ENCODE assay signal across 25 cellular contexts in genomic region chr22:40502919-40503318, GRCh38.
A peak's percentile ranks its signal among the peaks of the same experiment; 100 is the strongest.
DNase-seq lines count a peak whose midpoint lies in the region; ATAC-seq, FAIRE-seq and TF ChIP-seq lines count a peak whose summit lies in the region.
"Had no signal": no experiment of that assay in that cellular context is flagged by ENCODE, and none has a peak within 500 bp of the region (broad histone marks: within the 10 kb centered on the region; RNA-seq: fewer than 3 reads in every experiment).

No MANE protein-coding gene starts in this region.

- peak overlapping the region; percentile 45 for H4K91ac ChIP-seq in IMR-90 (ENCODE audit: insufficient read depth, low read depth, low read length)

- peak; percentile 66 to 71 for ATAC-seq in activated T-cell treated with anti-CD3 and anti-CD28 coated beads, Interleukin-2, amount 50 U/mL, for 4 hours
- ATAC-seq in IMR-90 (ENCODE audit: low read depth), result no peak
- 0 out of 3 replicates have a peak, but pooled peaks have one; percentile 9 for ATAC-seq in GM12878
- no peak for ATAC-seq in GM21423 (IDR thresholded peaks at IDR 0.05; ENCODE audit: unreplicated experiment)

- no peak overlapping the region for H3K56ac ChIP-seq in IMR-90 (ENCODE audit: extremely low read depth, insufficient read depth, low read length)

- H3K27me3 ChIP-seq in IMR-90 (ENCODE audit: control insufficient read depth, insufficient read depth, low read length) (no peaks in the 10 kb centered on the region), GM12878 (replicated peaks in 1 of 2; ENCODE audit: control insufficient read depth in 2 of 2, insufficient read depth in 2 of 2, low read length in 1 of 2) (no peaks in the 10 kb centered on the region), smooth muscle cell (ENCODE audit: low read depth) (no peaks in the 10 kb centered on the region), WERI-Rb-1 (ENCODE audit: insufficient read depth, low read depth, severe bottlenecking) (no peaks in the 10 kb centered on the region)
- H3K27me3 ChIP-seq: BE2C, brain microvascular endothelial cell, right atrium auricular region had no signal

- no peak overlapping the region for H3K4me3 Mint-ChIP-seq in activated T-cell treated with anti-CD3 and anti-CD28 coated beads, Interleukin-2, amount 50 U/mL, for 4 hours

- H3K9me3 ChIP-seq in IMR-90 (ENCODE audit: control insufficient read depth, insufficient read depth, low read length), result no peaks in the 10 kb centered on the region
- H3K9me3 ChIP-seq in GM12878 (replicated peaks; ENCODE audit: control insufficient read depth, insufficient read depth, low read length), result no peaks in the 10 kb centered on the region
- no peaks in the 10 kb centered on the region for H3K9me3 ChIP-seq in smooth muscle cell (replicated peaks; ENCODE audit: low read depth)
- H3K9me3 ChIP-seq in WERI-Rb-1 (ENCODE audit: severe bottlenecking), result no peaks in the 10 kb centered on the region
- H3K9me3 ChIP-seq: BE2C, right atrium auricular region had no signal

- no peaks in the 10 kb centered on the region for H3K27me3 Mint-ChIP-seq in activated T-cell treated with anti-CD3 and anti-CD28 coated beads, Interleukin-2, amount 50 U/mL, for 4 hours (ENCODE audit: low read depth)

- no peak for DNase-seq in activated T-cell treated with anti-CD3 and anti-CD28 coated beads, Interleukin-2, amount 50 U/mL, for 4 hours
- DNase-seq in activated T-cell treated with anti-CD3 and anti-CD28 coated beads, Interleukin-2, amount 50 U/mL, for 48 hours, result no peak
- DNase-seq in IMR-90 (no peak), GM12878 (ENCODE audit: low read depth, low spot score) (no peak), smooth muscle cell (lab: John Stamatoyannopoulos, UW; ENCODE audit: unreplicated experiment) (no peak), HTR-8/SVneo (ENCODE audit: insufficient read length, low spot score) (no peak), WERI-Rb-1 (no peak)
- DNase-seq: activated CD4-positive, alpha-beta T cell treated with anti-CD3 and anti-CD28 coated beads for 48 hours; activated CD8-positive, alpha-beta memory T cell treated with anti-CD3 and anti-CD28 coated beads, Interleukin-2, amount 50 U/mL, for 48 hours; BE2C; brain microvascular endothelial cell; COR-L47; cortex of kidney; kidney; NCI-H1092 treated with DMSO at 0.1 percent for 48 hours; NCI-H2081; NCI-H345; OCI-M1; SIG-M5; stimulated activated CD4-positive, alpha-beta T cell treated with anti-CD3 and anti-CD28 coated beads, Interleukin-12 subunit alpha, Interleukin-12 subunit beta, amount 100 ng/mL, for 4 hours; stimulated activated CD4-positive, alpha-beta T cell treated with anti-CD3 and anti-CD28 coated beads, Interleukin-4, amount 100 ng/mL, for 4 hours; T-helper 1 cell had no signal

- H3K9ac ChIP-seq in IMR-90 (ENCODE audit: low read depth, low read length) (no peak overlapping the region), GM12878 (ENCODE audit: control insufficient read depth, insufficient read depth, low read length) (no peak overlapping the region), smooth muscle cell (ENCODE audit: low read depth) (no peak overlapping the region)

- peak overlapping the region; percentile 57; the same call in 1 of the 2 replicates for H2BK20ac ChIP-seq in IMR-90 (ENCODE audit: low read depth, low read length)

- no peak for FAIRE-seq in GM12878 (lab: Jason Lieb, UNC)
- no peak for FAIRE-seq in HTR-8/SVneo (lab: Jason Lieb, UNC)
- FAIRE-seq: endometrium, kidney had no signal

- H3K4me2 ChIP-seq in IMR-90 (ENCODE audit: low read depth, low read length) (no peak overlapping the region), GM12878 (ENCODE audit: control insufficient read depth, insufficient read depth) (no peak overlapping the region), smooth muscle cell (no peak overlapping the region)

- TF ChIP-seq CTCF in IMR-90 (conservative IDR thresholded peaks at IDR 0.05; ENCODE audit: low read depth, low read length) (no peak), GM12878 (IDR thresholded peaks at IDR 0.05 in 2 of 3, conservative IDR thresholded peaks at IDR 0.05 in 1 of 3; ENCODE audit: control insufficient read depth in 2 of 3, extremely low read depth in 1 of 3, insufficient read depth in 1 of 3, low read depth in 3 of 3, low read length in 3 of 3) (no peak), smooth muscle cell (IDR thresholded peaks at IDR 0.05; ENCODE audit: borderline replicate concordance, insufficient read depth, poor library complexity, severe bottlenecking) (no peak), WERI-Rb-1 (IDR thresholded peaks at IDR 0.05; ENCODE audit: low read depth, low read length) (no peak)

- peak overlapping the region in 1 of 2 experiments; percentile 4; a peak in 1 of 4 replicates for H4K8ac ChIP-seq in IMR-90 (ENCODE audit: low read depth in 2 of 2, low read length in 2 of 2)

- H3K4ac ChIP-seq in IMR-90 (ENCODE audit: low read depth, low read length), result peak overlapping the region; percentile 75; the same call in 1 of the 2 replicates

- no peak for TF ChIP-seq EP300 in GM12878 (IDR thresholded peaks at IDR 0.05; ENCODE audit: borderline replicate concordance in 1 of 2, control insufficient read depth in 1 of 2, low read depth in 2 of 2, low read length in 2 of 2)

- H3K27ac ChIP-seq in IMR-90 (ENCODE audit: insufficient read depth, low read length) (no peak overlapping the region), GM12878 (ENCODE audit: control insufficient read depth, insufficient read depth) (no peak overlapping the region), smooth muscle cell (ENCODE audit: low read depth) (peak overlapping the region; percentile 71), WERI-Rb-1 (no peak overlapping the region)
- H3K27ac ChIP-seq: brain microvascular endothelial cell, right atrium auricular region had no signal

- BruUV-seq in IMR-90 (replicated peaks; lab: Mats Ljungman, UMichigan) (no TSS peak), GM12878 (replicated peaks; lab: Mats Ljungman, UMichigan) (no TSS peak)

- dilution Hi-C loops in IMR-90 (cut with HindIII; ENCODE audit: low sequenced_read_pairs, unreplicated experiment), result no loop called here

- WGBS in IMR-90 (ENCODE audit: extremely low coverage in 2 of 2, insufficient read length in 1 of 2), 2 experiments, result no CpG with 5 or more reads among the region's 1 CpG
- WGBS in GM12878 (ENCODE audit: insufficient coverage, insufficient replicate concordance, low lambda C conversion rate, missing lambda C conversion rate), result 100% methylated on average over 1 of the region's 1 CpG
- WGBS in smooth muscle cell (ENCODE audit: low lambda C conversion rate), result 64% methylated on average over 1 of the region's 1 CpG

- H3K14ac ChIP-seq in IMR-90 (replicated peaks; ENCODE audit: low read depth, low read length), result no peak overlapping the region

- peaks cover 24 to 46% of the 10 kb centered on the region in 2 experiments for H3K79me1 ChIP-seq in IMR-90 (ENCODE audit: low read depth in 1 of 2, low read length in 2 of 2)

- CTCF ChIA-PET in IMR-90 (lab: Yijun Ruan, JAX), result no interaction called here
- CTCF ChIA-PET in GM12878 (lab: Yijun Ruan, JAX), result interaction anchor here (1.0 to 3.4 kb wide), 2 partner anchors 10 kb away, joined by 6 to 17 read pairs; no protein-coding TSS in a partner anchor

- peaks cover 16% of the 10 kb centered on the region for H3K4me1 ChIP-seq in IMR-90 (ENCODE audit: control insufficient read depth, insufficient read depth, low read length)
- peaks cover 35% of the 10 kb centered on the region for H3K4me1 ChIP-seq in GM12878 (ENCODE audit: control insufficient read depth, insufficient read depth, low read length)
- peaks cover 27% of the 10 kb centered on the region for H3K4me1 ChIP-seq in smooth muscle cell (ENCODE audit: low read depth)

- H3K36me3 Mint-ChIP-seq in activated T-cell treated with anti-CD3 and anti-CD28 coated beads, Interleukin-2, amount 50 U/mL, for 4 hours (ENCODE audit: insufficient read depth), result peaks cover 4% of the 10 kb centered on the region

- RAD21 ChIA-PET in GM12878 (lab: Charles Lee; ENCODE audit: unreplicated experiment), result interaction anchor here (0.5 kb wide), 1 partner anchor 210 kb away, joined by 3 read pairs; no protein-coding TSS in a partner anchor

- POLR2A ChIA-PET in IMR-90 (lab: Charles Lee; ENCODE audit: unreplicated experiment), result no interaction called here
- POLR2A ChIA-PET in GM12878 (lab: Charles Lee), result interaction anchor here (2.6 kb wide), 1 partner anchor 8 kb away, joined by 6 read pairs; no protein-coding TSS in a partner anchor

- H2BK5ac ChIP-seq in IMR-90 (ENCODE audit: low read depth, low read length, poor library complexity, severe bottlenecking), result peak overlapping the region; percentile 25

- in situ Hi-C loops in IMR-90 (cut with MboI; ENCODE audit: low sequenced_read_pairs), result no loop called here
- in situ Hi-C loops in GM12878 (cut with MboI), result no loop called here

- peak overlapping the region; percentile 74; the same call in 1 of the 2 replicates for H2AK5ac ChIP-seq in IMR-90 (ENCODE audit: low read depth, low read length)

- intact Hi-C loops in IMR-90 (cut with micrococcal nuclease), result no loop called here
- intact Hi-C loops in GM12878 (cut with micrococcal nuclease; ENCODE audit: unreplicated experiment), result no loop called here

- no peak overlapping the region for H3K23ac ChIP-seq in IMR-90 (ENCODE audit: low read depth, low read length)

- H3K18ac ChIP-seq in IMR-90 (ENCODE audit: low read depth, low read length), result peak overlapping the region; percentile 38; the same call in 1 of the 2 replicates

- no peak overlapping the region for H2AFZ ChIP-seq in IMR-90 (replicated peaks; ENCODE audit: low read length, poor library complexity)
- no peak overlapping the region for H2AFZ ChIP-seq in GM12878 (ENCODE audit: control insufficient read depth, low read depth, low read length)
- H2AFZ ChIP-seq in smooth muscle cell (ENCODE audit: low read depth), result no peak overlapping the region

- H2BK15ac ChIP-seq in IMR-90 (ENCODE audit: low read depth, low read length), result no peak overlapping the region

- H2BK120ac ChIP-seq in IMR-90 (ENCODE audit: low read depth, low read length), result peak overlapping the region; percentile 47

- peaks cover 13% of the 10 kb centered on the region for H3F3A ChIP-seq in smooth muscle cell (ENCODE audit: low read depth)

- H3K4me3 ChIP-seq in IMR-90 (ENCODE audit: insufficient read depth, low read depth, low read length) (no peak overlapping the region), GM12878 (no peak overlapping the region), smooth muscle cell (no peak overlapping the region), WERI-Rb-1 (ENCODE audit: low read depth, low read length) (no peak overlapping the region)
- H3K4me3 ChIP-seq: right atrium auricular region had no signal

- no peak overlapping the region for H2AK9ac ChIP-seq in IMR-90 (replicated peaks; ENCODE audit: low read depth, low read length, poor library complexity)

- no peaks in the 10 kb centered on the region for H3K36me3 ChIP-seq in IMR-90 (ENCODE audit: control insufficient read depth, insufficient read depth, low read length)
- H3K36me3 ChIP-seq in GM12878 (ENCODE audit: control insufficient read depth in 2 of 2, insufficient read depth in 2 of 2, low read length in 1 of 2), result peaks cover 0 to 2% of the 10 kb centered on the region in 2 experiments; a peak in 1 of 4 replicates
- H3K36me3 ChIP-seq in smooth muscle cell (ENCODE audit: low read depth), result no peaks in the 10 kb centered on the region
- H3K36me3 ChIP-seq in WERI-Rb-1, result no peaks in the 10 kb centered on the region
- H3K36me3 ChIP-seq: BE2C, right atrium auricular region had no signal

- no peaks in the 10 kb centered on the region for H3K9me3 Mint-ChIP-seq in activated T-cell treated with anti-CD3 and anti-CD28 coated beads, Interleukin-2, amount 50 U/mL, for 4 hours

- no peak overlapping the region for H4K5ac ChIP-seq in IMR-90 (ENCODE audit: low read depth, low read length)

- H3K9me1 ChIP-seq in IMR-90 (ENCODE audit: insufficient read depth, low read length), result peaks cover 11% of the 10 kb centered on the region

- H4K20me1 ChIP-seq in IMR-90 (ENCODE audit: insufficient read depth, low read length) (peaks cover 7% of the 10 kb centered on the region; the same call in 1 of the 2 replicates), GM12878 (ENCODE audit: control insufficient read depth, insufficient read depth) (no peaks in the 10 kb centered on the region), smooth muscle cell (ENCODE audit: low read depth) (peaks cover 30% of the 10 kb centered on the region)

- TF ChIP-seq RAD21 in IMR-90 (IDR thresholded peaks at IDR 0.05; ENCODE audit: low read length) (no peak), GM12878 (IDR thresholded peaks at IDR 0.05; ENCODE audit: insufficient read depth, low read depth, low read length) (no peak)

- TF ChIP-seq POLR2A in IMR-90 (IDR thresholded peaks at IDR 0.05; ENCODE audit: low read depth, low read length) (no peak), GM12878 (IDR thresholded peaks at IDR 0.05; ENCODE audit: low read depth, low read length) (no peak)

- SMC1A ChIA-PET in GM12878 (lab: Charles Lee; ENCODE audit: uncharacterized antibody, unreplicated experiment), result interaction anchor here (0.6 to 2.9 kb wide), 6 partner anchors 18 to 143 kb away, joined by 3 to 15 read pairs (median 4); no protein-coding TSS in a partner anchor

- peaks cover 25% of the 10 kb centered on the region for H3K79me2 ChIP-seq in GM12878 (ENCODE audit: control insufficient read depth, insufficient read depth, low read length)
- peaks cover 54% of the 10 kb centered on the region for H3K79me2 ChIP-seq in smooth muscle cell (ENCODE audit: low read depth)

- H3K4me1 Mint-ChIP-seq in activated T-cell treated with anti-CD3 and anti-CD28 coated beads, Interleukin-2, amount 50 U/mL, for 4 hours (ENCODE audit: low read depth), result peaks cover 21% of the 10 kb centered on the region

Comparison
In these comparisons a context has a peak if more than half of its experiments do, and no peak if none do; other contexts are left out.
1. ATAC-seq: peak in activated T-cell treated with anti-CD3 and anti-CD28 coated beads, Interleukin-2, amount 50 U/mL, for 4 hours (2 of 2) and GM12878 (single experiment); none in IMR-90 (single experiment) and GM21423 (single experiment).